In genomic region chr14:33393155-33393894, GRCh38 we compare ENCODE assay signal across 2 cellular contexts.
TF ChIP-seq lines count a peak whose summit lies in the region.

No MANE protein-coding gene starts in this region.

TF ChIP-seq in HEK293, 187 proteins besides CTCF, POLR2A, EP300 and RAD21 (continued from another document and continues in another):
- TF ChIP-seq ZNF830 (tag by site-specific recombination; IDR thresholded peaks at IDR 0.05; ENCODE audit: low read depth) (no peak), ZBTB1 (tag by site-specific recombination; IDR thresholded peaks at IDR 0.05) (0 out of 2 replicates have a peak, but pooled peaks have one; percentile 29), TCF7L2 (IDR thresholded peaks at IDR 0.05; ENCODE audit: borderline replicate concordance, low read depth, low read length) (0 out of 2 replicates have a peak, but pooled peaks have one; percentile 38), OSR2 (tag by site-specific recombination; IDR thresholded peaks at IDR 0.05) (peak; percentile 91), ZNF24 (tag by site-specific recombination; IDR thresholded peaks at IDR 0.05) (0 out of 2 replicates have a peak, but pooled peaks have one; percentile 28), ZNF302 (tag by site-specific recombination; IDR thresholded peaks at IDR 0.05; ENCODE audit: low read depth) (no peak), PRDM10 (tag by site-specific recombination; IDR thresholded peaks at IDR 0.05) (peak; percentile 77), ZBTB21 (tag by site-specific recombination; IDR thresholded peaks at IDR 0.05) (peak; percentile 82), PRDM6 (tag by site-specific recombination; IDR thresholded peaks at IDR 0.05) (peak; percentile 84), PRDM2 (tag by site-specific recombination; IDR thresholded peaks at IDR 0.05; ENCODE audit: borderline replicate concordance) (no peak)
- TF ChIP-seq, protein P1, sequence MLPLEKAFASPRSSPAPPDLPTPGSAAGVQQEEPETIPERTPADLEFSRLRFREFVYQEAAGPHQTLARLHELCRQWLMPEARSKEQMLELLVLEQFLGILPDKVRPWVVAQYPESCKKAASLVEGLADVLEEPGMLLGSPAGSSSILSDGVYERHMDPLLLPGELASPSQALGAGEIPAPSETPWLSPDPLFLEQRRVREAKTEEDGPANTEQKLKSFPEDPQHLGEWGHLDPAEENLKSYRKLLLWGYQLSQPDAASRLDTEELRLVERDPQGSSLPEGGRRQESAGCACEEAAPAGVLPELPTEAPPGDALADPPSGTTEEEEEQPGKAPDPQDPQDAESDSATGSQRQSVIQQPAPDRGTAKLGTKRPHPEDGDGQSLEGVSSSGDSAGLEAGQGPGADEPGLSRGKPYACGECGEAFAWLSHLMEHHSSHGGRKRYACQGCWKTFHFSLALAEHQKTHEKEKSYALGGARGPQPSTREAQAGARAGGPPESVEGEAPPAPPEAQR (tag by site-specific recombination; IDR thresholded peaks at IDR 0.05): no peak

TF ChIP-seq in SK-N-SH treated with all-trans-retinoic acid at 6 μM for 48 hours, 23 proteins besides CTCF, POLR2A, EP300 and RAD21 (continued from another document):
- no peak for TF ChIP-seq ZFP3 (CRISPR knock-in tag; IDR thresholded peaks at IDR 0.05)
TF ChIP-seq in SK-N-SH treated with all-trans-retinoic acid at 6 μM for 48 hours: peak in this region for 0.
